Comparison of ENCODE assay signal across 8 cellular contexts in genomic region chr11:61966673-61967176, GRCh38. TPM values are rescaled to one million over a fixed set of nuclear protein-coding genes. Genes with fewer than 3 reads are reported as not detected.
DNase-seq lines count a peak whose midpoint lies in the region; ATAC-seq and TF ChIP-seq lines count a peak whose summit lies in the region.

No MANE protein-coding gene starts in this region.

- no peaks in the 10 kb centered on the region for H3K27me3 ChIP-seq in BLaER1 treated with 17β-estradiol and CSF1 and Interleukin-3, amounts not matched to agents 10 nM and 100 nM

- peaks cover 54% of the 10 kb centered on the region for H3K4me1 Mint-ChIP-seq in activated CD8-positive, alpha-beta memory T cell treated with anti-CD3 and anti-CD28 coated beads, Interleukin-2, amount 10 ng/mL, durations not matched to agents 7 days and 5 days
- H3K4me1 Mint-ChIP-seq in progenitor cell of endocrine pancreas (ENCODE audit: low read depth): peaks cover 41% of the 10 kb centered on the region

- H3K27me3 Mint-ChIP-seq in activated CD8-positive, alpha-beta memory T cell treated with anti-CD3 and anti-CD28 coated beads, Interleukin-2, amount 10 ng/mL, durations not matched to agents 7 days and 5 days: no peaks in the 10 kb centered on the region
- H3K27me3 Mint-ChIP-seq in progenitor cell of endocrine pancreas: no peaks in the 10 kb centered on the region

- peak overlapping the region; percentile 84 for H3K27ac Mint-ChIP-seq in activated CD8-positive, alpha-beta memory T cell treated with anti-CD3 and anti-CD28 coated beads, Interleukin-2, amount 10 ng/mL, durations not matched to agents 7 days and 5 days
- peak overlapping the region; percentile 93 for H3K27ac Mint-ChIP-seq in progenitor cell of endocrine pancreas

- peaks cover 35 to 83% (median 70%) of the 10 kb centered on the region in 10 experiments for H3K4me1 ChIP-seq in BLaER1 treated with 17β-estradiol and CSF1 and Interleukin-3, amounts not matched to agents 10 nM and 100 nM

- DNase-seq in HUDEP-2 (lab: John Stamatoyannopoulos, UW; ENCODE audit: unreplicated experiment in 76 of 76) (peak in 74 of 76 experiments; percentile 58 to 91 (median 78)), fibroblast of mammary gland (ENCODE audit: low read depth) (no peak), progenitor cell of endocrine pancreas (ENCODE audit: low spot score, unreplicated experiment) (no peak), COLO829 (ENCODE audit: low spot score) (no peak), NCI-H2196 treated with DMSO at 0.1 percent for 48 hours (lab: John Stamatoyannopoulos, UW; ENCODE audit: unreplicated experiment) (no peak)
- DNase-seq in activated CD8-positive, alpha-beta memory T cell treated with anti-CD3 and anti-CD28 coated beads, Interleukin-2, amount 10 ng/mL, durations not matched to agents 7 days and 5 days: peak; percentile 66

- CTCF ChIA-PET in activated CD8-positive, alpha-beta memory T cell treated with anti-CD3 and anti-CD28 coated beads, Interleukin-2, amount 10 ng/mL, durations not matched to agents 7 days and 5 days (lab: Charles Lee): interaction anchor here (1.5 to 6.6 kb wide), 3 partner anchors 19 to 115 kb away, joined by 4 to 35 read pairs (median 9); no protein-coding TSS in a partner anchor

- H3K4me2 ChIP-seq in BLaER1 treated with 17β-estradiol and CSF1 and Interleukin-3, amounts not matched to agents 10 nM and 100 nM: peak overlapping the region; percentile 38 to 95 (median 86); a peak in 19 of 22 replicates

- peaks cover 23 to 39% (median 33%) of the 10 kb centered on the region in 11 experiments for H3K36me3 ChIP-seq in BLaER1 treated with 17β-estradiol and CSF1 and Interleukin-3, amounts not matched to agents 10 nM and 100 nM

- H3K27ac ChIP-seq in BLaER1 treated with 17β-estradiol and CSF1 and Interleukin-3, amounts not matched to agents 10 nM and 100 nM: peak overlapping the region; percentile 94 to 100 (median 98)

- H3K36me3 Mint-ChIP-seq in activated CD8-positive, alpha-beta memory T cell treated with anti-CD3 and anti-CD28 coated beads, Interleukin-2, amount 10 ng/mL, durations not matched to agents 7 days and 5 days: peaks cover 31% of the 10 kb centered on the region
- H3K36me3 Mint-ChIP-seq in progenitor cell of endocrine pancreas (ENCODE audit: insufficient read depth): peaks cover 33% of the 10 kb centered on the region

- H3K4me3 Mint-ChIP-seq in activated CD8-positive, alpha-beta memory T cell treated with anti-CD3 and anti-CD28 coated beads, Interleukin-2, amount 10 ng/mL, durations not matched to agents 7 days and 5 days: peak overlapping the region; percentile 88
- H3K4me3 Mint-ChIP-seq in progenitor cell of endocrine pancreas (ENCODE audit: low read depth): peak overlapping the region; percentile 95

- H3K9me3 Mint-ChIP-seq in activated CD8-positive, alpha-beta memory T cell treated with anti-CD3 and anti-CD28 coated beads, Interleukin-2, amount 10 ng/mL, durations not matched to agents 7 days and 5 days (ENCODE audit: low read depth): no peaks in the 10 kb centered on the region
- no peaks in the 10 kb centered on the region for H3K9me3 Mint-ChIP-seq in progenitor cell of endocrine pancreas (ENCODE audit: low read depth)

- H3K9ac ChIP-seq in BLaER1 treated with 17β-estradiol and CSF1 and Interleukin-3, amounts not matched to agents 10 nM and 100 nM: peak overlapping the region; percentile 85 to 100 (median 97)

- peak; percentile 11 for ATAC-seq in activated CD8-positive, alpha-beta memory T cell treated with anti-CD3 and anti-CD28 coated beads, Interleukin-2, amount 10 ng/mL, durations not matched to agents 7 days and 5 days
- no peak for ATAC-seq in GM21717 (IDR thresholded peaks at IDR 0.05; ENCODE audit: unreplicated experiment)

- peak overlapping the region; percentile 78 to 99 (median 94) for H3K4me3 ChIP-seq in BLaER1 treated with 17β-estradiol and CSF1 and Interleukin-3, amounts not matched to agents 10 nM and 100 nM
- H3K4me3 ChIP-seq in fibroblast of mammary gland (ENCODE audit: control insufficient read depth, low read depth, low read length): peak overlapping the region; percentile 87

- peaks cover 29 to 54% (median 38%) of the 10 kb centered on the region in 11 experiments for H4K20me1 ChIP-seq in BLaER1 treated with 17β-estradiol and CSF1 and Interleukin-3, amounts not matched to agents 10 nM and 100 nM

- peaks cover 0 to 13% (median 0%) of the 10 kb centered on the region in 11 experiments; a peak in 3 of 22 replicates for H3K9me3 ChIP-seq in BLaER1 treated with 17β-estradiol and CSF1 and Interleukin-3, amounts not matched to agents 10 nM and 100 nM (replicated peaks in 1 of 11)

- no peak for TF ChIP-seq CTCF in fibroblast of mammary gland (conservative IDR thresholded peaks at IDR 0.05; ENCODE audit: control insufficient read depth, insufficient read depth, low read depth, low read length)
- no peak for TF ChIP-seq CTCF in progenitor cell of endocrine pancreas (IDR thresholded peaks at IDR 0.05; ENCODE audit: unreplicated experiment)

RNA-seq across cellular contexts. Expression of gene FTH1, which starts 0.7 kb away (rescaled TPM):
- 100 to 1,000 TPM; 740 to 867 TPM for total RNA-seq in activated CD8-positive, alpha-beta memory T cell treated with anti-CD3 and anti-CD28 coated beads, Interleukin-2, amount 10 ng/mL, durations not matched to agents 7 days and 5 days
- 1,669 and 1,699 TPM in 2 replicates for total RNA-seq in progenitor cell of endocrine pancreas

RNA-seq across cellular contexts. Expression of gene BEST1, which starts 16.6 kb away (rescaled TPM):
- not detected for total RNA-seq in activated CD8-positive, alpha-beta memory T cell treated with anti-CD3 and anti-CD28 coated beads, Interleukin-2, amount 10 ng/mL, durations not matched to agents 7 days and 5 days
- 0.34 and 0.44 TPM in 2 replicates for total RNA-seq in progenitor cell of endocrine pancreas

RNA-seq across cellular contexts. Expression of gene RAB3IL1, which starts 49.4 kb away (rescaled TPM):
- not detected for total RNA-seq in activated CD8-positive, alpha-beta memory T cell treated with anti-CD3 and anti-CD28 coated beads, Interleukin-2, amount 10 ng/mL, durations not matched to agents 7 days and 5 days
- total RNA-seq in progenitor cell of endocrine pancreas: 0.53 and 0.67 TPM in 2 replicates

Comparison
In these comparisons a context has a peak if more than half of its experiments do, and no peak if none do; other contexts are left out.
1. DNase-seq: peak in HUDEP-2 (74 of 76) and activated CD8-positive, alpha-beta memory T cell treated with anti-CD3 and anti-CD28 coated beads, Interleukin-2, amount 10 ng/mL, durations not matched to agents 7 days and 5 days (single experiment); none in fibroblast of mammary gland (single experiment), progenitor cell of endocrine pancreas (single experiment), COLO829 (single experiment) and NCI-H2196 treated with DMSO at 0.1 percent for 48 hours (single experiment).